Comparison of ENCODE assay signal across 8 cellular contexts in the genomic region with DNA sequence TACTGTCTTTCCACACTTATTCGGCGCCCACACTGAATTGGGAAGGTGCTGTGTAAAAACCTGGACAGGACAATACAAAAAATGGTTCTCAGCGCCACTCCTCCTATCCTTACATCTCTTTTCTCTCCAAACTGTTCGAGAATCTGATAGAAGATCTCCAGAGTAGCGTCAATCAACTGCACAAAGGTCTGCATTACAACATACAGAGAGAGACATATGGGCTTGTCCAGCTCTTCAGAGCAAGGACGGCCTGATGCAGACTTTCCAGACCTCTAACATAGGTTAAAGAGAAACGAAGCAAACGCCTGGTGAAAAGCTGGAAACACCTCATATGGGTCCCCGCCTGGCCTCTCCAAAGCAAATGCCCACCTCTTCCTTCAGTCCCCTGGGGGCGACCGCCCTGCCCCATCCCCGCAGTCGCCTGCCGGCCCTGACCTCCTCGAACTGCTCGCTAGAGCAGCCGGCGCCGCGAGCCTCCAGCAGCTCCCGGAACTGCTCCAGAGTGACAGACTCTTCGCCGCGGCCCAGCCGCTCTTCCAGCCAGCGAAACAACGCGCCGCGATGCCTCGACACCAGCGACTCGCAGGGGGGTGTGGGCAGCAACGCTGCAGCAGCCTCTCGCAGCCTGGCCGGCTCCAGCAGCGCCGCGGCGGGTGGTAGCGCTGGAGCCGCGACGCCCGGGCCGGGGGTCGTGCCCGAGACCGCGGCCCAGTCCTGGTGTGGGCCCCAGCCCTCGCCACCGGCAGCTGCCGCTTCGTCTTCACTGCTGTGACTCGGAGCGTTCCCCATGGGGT. TPM values are rescaled to one million over a fixed set of nuclear protein-coding genes. Genes with fewer than 3 reads are reported as not detected.
DNase-seq lines count a peak whose midpoint lies in the region; ATAC-seq, FAIRE-seq and TF ChIP-seq lines count a peak whose summit lies in the region.

No MANE protein-coding gene starts in this region.

- H3K27me3 Mint-ChIP-seq in astrocyte (ENCODE audit: low read depth, unreplicated experiment): no peaks in the 10 kb centered on the region

- H3K9ac ChIP-seq in astrocyte (ENCODE audit: low read length) (peak overlapping the region; percentile 98), iPS-20b (ENCODE audit: low read depth, low read length) (peak overlapping the region; percentile 66; the same call in 1 of the 2 replicates)

- DNase-seq in GM13977 (ENCODE audit: low spot score) (peak; percentile 50), Peyer's patch (peak; percentile 23 to 67 (median 52)), astrocyte (ENCODE audit: low read depth) (peak; percentile 8), DMS79 (lab: John Stamatoyannopoulos, UW) (no peak)
- peak; percentile 10 to 15 for DNase-seq in stimulated activated CD4-positive, alpha-beta T cell treated with anti-CD3 and anti-CD28 coated beads, Interleukin-15, amount 100 ng/mL, for 1 hour (ENCODE audit: low read depth in 1 of 2, low spot score in 1 of 2)

- peak overlapping the region; percentile 67 for H2AFZ ChIP-seq in astrocyte (ENCODE audit: low read depth, low read length)

- in situ Hi-C loops in GM13977 (cut with MboI; ENCODE audit: low pct_unique_long_range_greater_than_20kb, low sequenced_read_pairs, unreplicated experiment): no loop called here

- H3K79me2 ChIP-seq in astrocyte (ENCODE audit: insufficient read depth, low read length): peaks cover 58% of the 10 kb centered on the region

- no peaks in the 10 kb centered on the region for H3K36me3 ChIP-seq in Peyer's patch
- no peaks in the 10 kb centered on the region for H3K36me3 ChIP-seq in astrocyte (ENCODE audit: insufficient read depth, low read length)
- peaks cover 5% of the 10 kb centered on the region for H3K36me3 ChIP-seq in iPS-20b (ENCODE audit: insufficient read depth, low read depth, low read length)

- peaks cover 20% of the 10 kb centered on the region for H3K4me1 Mint-ChIP-seq in astrocyte (ENCODE audit: low read depth, unreplicated experiment)

- H3K4me1 ChIP-seq in Peyer's patch (peaks cover 0 to 48% (median 8%) of the 10 kb centered on the region in 4 donors), astrocyte (ENCODE audit: insufficient read depth, low read length) (peaks cover 16% of the 10 kb centered on the region), iPS-20b (ENCODE audit: insufficient read depth, low read length) (peaks cover 4% of the 10 kb centered on the region; the same call in 1 of the 2 replicates)

- H3K4me2 ChIP-seq in astrocyte (ENCODE audit: low read length): peak overlapping the region; percentile 99

- peak overlapping the region; percentile 95 for H3K4me3 Mint-ChIP-seq in astrocyte (ENCODE audit: unreplicated experiment)

- H3K4me3 ChIP-seq in Peyer's patch (peak overlapping the region; percentile 90 to 100 (median 96)), astrocyte (ENCODE audit: insufficient read depth, low read depth, low read length) (peak overlapping the region; percentile 83), iPS-20b (ENCODE audit: low read length) (peak overlapping the region; percentile 78)

- peaks cover 49% of the 10 kb centered on the region for H4K20me1 ChIP-seq in astrocyte (ENCODE audit: insufficient read depth, low read length)

- H3K9me3 Mint-ChIP-seq in astrocyte (ENCODE audit: unreplicated experiment): no peaks in the 10 kb centered on the region

- peak overlapping the region; percentile 98 to 100 (median 98) for H3K27ac ChIP-seq in Peyer's patch
- H3K27ac ChIP-seq in astrocyte (ENCODE audit: low read depth, low read length): peak overlapping the region; percentile 58
- no peak overlapping the region for H3K27ac ChIP-seq in iPS-20b (ENCODE audit: low read length)

- H3K27me3 ChIP-seq in Peyer's patch (no peaks in the 10 kb centered on the region), astrocyte (ENCODE audit: insufficient read depth, low read length) (no peaks in the 10 kb centered on the region), iPS-20b (ENCODE audit: insufficient read depth, low read length) (no peaks in the 10 kb centered on the region)

- no peak for TF ChIP-seq POLR2A in Peyer's patch (IDR thresholded peaks at IDR 0.05)

- H3K9me3 ChIP-seq in Peyer's patch: peaks cover 0 to 4% (median 0%) of the 10 kb centered on the region in 4 donors
- H3K9me3 ChIP-seq in astrocyte (ENCODE audit: insufficient read depth, low read depth, low read length): no peaks in the 10 kb centered on the region
- no peaks in the 10 kb centered on the region for H3K9me3 ChIP-seq in iPS-20b (ENCODE audit: insufficient read depth, low read depth, low read length)

- no peak for TF ChIP-seq CTCF in GM13977 (IDR thresholded peaks at IDR 0.05; ENCODE audit: extremely low read depth, insufficient read depth, missing control alignments)
- TF ChIP-seq CTCF in Peyer's patch (IDR thresholded peaks at IDR 0.05): no peak
- no peak for TF ChIP-seq CTCF in astrocyte (IDR thresholded peaks at IDR 0.05; ENCODE audit: insufficient read depth, low read depth, low read length)

- peaks cover 2% of the 10 kb centered on the region for H3K36me3 Mint-ChIP-seq in astrocyte (ENCODE audit: low read depth, unreplicated experiment)

- FAIRE-seq in astrocyte (lab: Jason Lieb, UNC): no peak

- peak; percentile 4 for ATAC-seq in HG02571 (IDR thresholded peaks at IDR 0.05; ENCODE audit: unreplicated experiment)
- no peak for ATAC-seq in HG03378 (IDR thresholded peaks at IDR 0.05; ENCODE audit: unreplicated experiment)

- H3K27ac Mint-ChIP-seq in astrocyte (ENCODE audit: unreplicated experiment): peak overlapping the region; percentile 94

RNA-seq across cellular contexts. Expression of a gene that starts 0.5 kb away (rescaled TPM):
- 100 to 1,000 TPM; 167 to 754 (median 598) TPM for total RNA-seq in Peyer's patch
- 31.8 and 32.7 TPM in 2 replicates for total RNA-seq in astrocyte

RNA-seq across cellular contexts. Expression of a gene that starts 0.7 kb away (rescaled TPM):
- total RNA-seq in Peyer's patch (10 to 100 TPM; 15.7 to 39.9 (median 25.3) TPM), astrocyte (10.8 and 15.4 TPM in 2 replicates)
